Comparison of ENCODE assay signal across 12 cellular contexts in the genomic region with DNA sequence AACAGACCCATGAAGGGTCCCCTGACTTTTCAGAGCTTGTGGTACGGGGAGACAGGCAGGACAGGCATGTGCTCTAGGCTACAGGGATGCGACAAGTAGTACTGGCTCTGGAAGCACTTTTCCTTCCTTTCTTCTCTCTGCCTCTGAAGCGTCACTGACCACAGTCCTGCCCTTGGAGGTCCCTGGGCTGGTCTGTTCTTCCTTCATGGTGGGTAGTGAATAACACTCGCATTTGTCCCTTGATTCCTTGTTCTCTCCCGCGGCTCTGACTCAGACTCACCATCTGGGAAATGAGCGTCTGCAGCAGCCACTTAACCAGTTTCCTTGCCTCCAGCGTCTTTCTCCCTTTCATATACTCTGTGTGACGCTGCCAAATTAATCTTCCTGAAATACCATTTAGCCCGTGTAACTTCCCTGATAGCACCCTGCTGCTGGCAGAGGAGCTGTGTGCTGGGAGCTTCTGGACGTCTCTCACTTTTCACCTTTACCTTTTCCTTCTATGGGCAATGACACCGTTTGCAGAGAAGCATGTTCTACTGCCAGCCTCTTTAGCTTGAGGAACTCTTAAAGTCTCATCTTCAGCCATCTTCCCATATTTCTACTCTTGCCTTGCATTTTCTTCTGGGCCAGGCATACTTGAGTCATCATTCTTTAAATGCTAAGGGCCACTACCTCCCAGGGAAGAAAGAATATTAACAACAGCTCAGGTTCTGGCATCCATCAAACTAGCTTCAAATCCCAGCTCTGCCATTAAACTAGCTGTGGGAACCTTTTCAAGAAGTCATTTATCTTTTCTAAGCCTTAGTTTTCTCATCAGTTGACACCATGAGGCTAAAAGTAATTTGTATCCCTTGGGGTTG. TPM values are rescaled to one million over a fixed set of nuclear protein-coding genes. Genes with fewer than 3 reads are reported as not detected.
DNase-seq lines count a peak whose midpoint lies in the region; ATAC-seq, FAIRE-seq and TF ChIP-seq lines count a peak whose summit lies in the region.
"Had no signal": no experiment of that assay in that cellular context is flagged by ENCODE, and none has a peak within 500 bp of the region (broad histone marks: within the 10 kb centered on the region; RNA-seq: fewer than 3 reads in every experiment).

No MANE protein-coding gene starts in this region.

- intact Hi-C loops in HCT116 (cut with micrococcal nuclease), result no loop called here
- intact Hi-C loops in left ventricle myocardium inferior (cut with micrococcal nuclease), result no loop called here
- intact Hi-C loops in Caco-2 (cut with micrococcal nuclease; ENCODE audit: unreplicated experiment), result no loop called here

- H3K9me3 Mint-ChIP-seq in astrocyte (ENCODE audit: unreplicated experiment), result no peaks in the 10 kb centered on the region
- H3K9me3 Mint-ChIP-seq in Caco-2 (ENCODE audit: unreplicated experiment), result no peaks in the 10 kb centered on the region
- H3K9me3 Mint-ChIP-seq: nephron had no signal

- CTCF ChIA-PET in HCT116 (lab: Charles Lee) (interaction anchor here (1.0 kb wide), 1 partner anchor 66 kb away, joined by 3 read pairs; no protein-coding TSS in a partner anchor), Caco-2 (lab: Charles Lee) (no interaction called here)

- H3K4me3 Mint-ChIP-seq in astrocyte (ENCODE audit: unreplicated experiment), result no peak overlapping the region
- H3K4me3 Mint-ChIP-seq in Caco-2 (ENCODE audit: unreplicated experiment), result no peak overlapping the region
- H3K4me3 Mint-ChIP-seq: nephron had no signal

- H3K9me2 ChIP-seq in HCT116 (ENCODE audit: insufficient read depth), result no peaks in the 10 kb centered on the region

- TF ChIP-seq RAD21 in HCT116 (IDR thresholded peaks at IDR 0.05; ENCODE audit: low read depth), result no peak

- RAD21 ChIA-PET in HCT116 (lab: Charles Lee; ENCODE audit: low non-redundant PET in 1 of 2, low total read pairs in 2 of 2, uncharacterized antibody in 2 of 2, unreplicated experiment in 2 of 2), result no interaction called here

- H3K27ac Mint-ChIP-seq in astrocyte (ENCODE audit: unreplicated experiment) (peak overlapping the region; percentile 75), Caco-2 (ENCODE audit: unreplicated experiment) (no peak overlapping the region)
- H3K27ac Mint-ChIP-seq: nephron had no signal

- H3K36me3 Mint-ChIP-seq in astrocyte (ENCODE audit: low read depth, unreplicated experiment) (peaks cover 23% of the 10 kb centered on the region), Caco-2 (ENCODE audit: insufficient read depth, unreplicated experiment) (no peaks in the 10 kb centered on the region)

- H3K9ac ChIP-seq in HCT116 (ENCODE audit: low read length) (no peak overlapping the region), astrocyte (ENCODE audit: low read length) (peak overlapping the region; percentile 75)

- TF ChIP-seq CTCF in HCT116 (IDR thresholded peaks at IDR 0.05 in 2 of 3, conservative IDR thresholded peaks at IDR 0.05 in 1 of 3; ENCODE audit: borderline replicate concordance in 1 of 3, insufficient read depth in 1 of 3, low read depth in 2 of 3, low read length in 2 of 3) (no peak), astrocyte (IDR thresholded peaks at IDR 0.05; ENCODE audit: insufficient read depth, low read depth, low read length) (no peak), left ventricle myocardium inferior (IDR thresholded peaks at IDR 0.05; ENCODE audit: borderline replicate concordance) (no peak), Caco-2 (IDR thresholded peaks at IDR 0.05; ENCODE audit: insufficient read depth in 1 of 2, low read depth in 1 of 2, low read length in 1 of 2, severe bottlenecking in 1 of 2, unreplicated experiment in 1 of 2) (no peak)

- no peak overlapping the region for H3K4me3 ChIP-seq in HCT116 (replicated peaks in 1 of 2; ENCODE audit: low read depth in 1 of 2, low read length in 2 of 2)
- peak overlapping the region; percentile 41 for H3K4me3 ChIP-seq in astrocyte (ENCODE audit: insufficient read depth, low read depth, low read length)
- H3K4me3 ChIP-seq in left ventricle myocardium inferior, result no peak overlapping the region
- no peak overlapping the region for H3K4me3 ChIP-seq in skin epidermis
- no peak overlapping the region for H3K4me3 ChIP-seq in Caco-2 (ENCODE audit: low read depth, low read length)

- DNase-seq in HCT116 (ENCODE audit: low read depth, low spot score) (peak; percentile 27), astrocyte (ENCODE audit: low read depth) (peak; percentile 98), left ventricle myocardium inferior (no peak), pons (ENCODE audit: low spot score) (no peak), Caco-2 (no peak)
- no peak for DNase-seq in stimulated activated CD4-positive, alpha-beta T cell treated with anti-CD3 and anti-CD28 coated beads, Interleukin-4, amount 100 ng/mL, for 24 hours
- DNase-seq: activated CD8-positive, alpha-beta memory T cell treated with anti-CD3 and anti-CD28 coated beads, Interleukin-2, amount 50 U/mL, for 48 hours; effector CD4-positive, alpha-beta T cell; GOT3 had no signal

- H3K79me2 ChIP-seq in HCT116 (ENCODE audit: insufficient read depth, low read length), result no peaks in the 10 kb centered on the region
- no peaks in the 10 kb centered on the region for H3K79me2 ChIP-seq in astrocyte (ENCODE audit: insufficient read depth, low read length)

- H3K4me2 ChIP-seq in HCT116 (ENCODE audit: low read length) (peak overlapping the region; percentile 41), astrocyte (ENCODE audit: low read length) (peak overlapping the region; percentile 77)

- H3K9me3 ChIP-seq in HCT116 (ENCODE audit: control insufficient read depth in 1 of 2, insufficient read depth in 1 of 2, low read depth in 1 of 2, low read length in 2 of 2) (no peaks in the 10 kb centered on the region), astrocyte (ENCODE audit: insufficient read depth, low read depth, low read length) (no peaks in the 10 kb centered on the region), left ventricle myocardium inferior (replicated peaks) (no peaks in the 10 kb centered on the region), Caco-2 (no peaks in the 10 kb centered on the region)

- TF ChIP-seq POLR2A in HCT116 (IDR thresholded peaks at IDR 0.05; ENCODE audit: borderline replicate concordance, extremely low read depth, insufficient read depth, insufficient read length), result no peak

- H3K27me3 Mint-ChIP-seq in astrocyte (ENCODE audit: low read depth, unreplicated experiment) (no peaks in the 10 kb centered on the region), Caco-2 (ENCODE audit: insufficient read depth, unreplicated experiment) (peaks cover 2% of the 10 kb centered on the region)

- H3K4me1 ChIP-seq in HCT116 (ENCODE audit: control insufficient read depth in 1 of 2, insufficient read depth in 2 of 2, low read length in 2 of 2), result peaks cover 0 to 11% of the 10 kb centered on the region in 2 experiments; a peak in 2 of 4 replicates
- peaks cover 9% of the 10 kb centered on the region for H3K4me1 ChIP-seq in astrocyte (ENCODE audit: insufficient read depth, low read length)
- H3K4me1 ChIP-seq in left ventricle myocardium inferior, result no peaks in the 10 kb centered on the region
- no peaks in the 10 kb centered on the region for H3K4me1 ChIP-seq in Caco-2

- BruUV-seq in HCT116 (replicated peaks; lab: Mats Ljungman, UMichigan) (no TSS peak), Caco-2 (replicated peaks; lab: Mats Ljungman, UMichigan) (no TSS peak)

- H3K36me3 ChIP-seq in HCT116 (ENCODE audit: control insufficient read depth in 1 of 2, insufficient read depth in 2 of 2, low read length in 2 of 2) (no peaks in the 10 kb centered on the region), astrocyte (ENCODE audit: insufficient read depth, low read length) (no peaks in the 10 kb centered on the region), left ventricle myocardium inferior (no peaks in the 10 kb centered on the region), Caco-2 (ENCODE audit: control insufficient read depth, insufficient read depth, low read length) (no peaks in the 10 kb centered on the region)

- H2AFZ ChIP-seq in HCT116 (ENCODE audit: low read depth, low read length, poor library complexity, severe bottlenecking) (no peak overlapping the region), astrocyte (ENCODE audit: low read depth, low read length) (peak overlapping the region; percentile 61)

- ATAC-seq in HCT116, result peak; percentile 42
- no peak for ATAC-seq in HG02885 (IDR thresholded peaks at IDR 0.05; ENCODE audit: poor library complexity, unreplicated experiment)

- H4K20me1 ChIP-seq in HCT116 (ENCODE audit: insufficient read depth), result no peaks in the 10 kb centered on the region
- H4K20me1 ChIP-seq in astrocyte (ENCODE audit: insufficient read depth, low read length), result no peaks in the 10 kb centered on the region

- H3K27ac ChIP-seq in HCT116 (ENCODE audit: low read depth, low read length) (no peak overlapping the region), astrocyte (ENCODE audit: low read depth, low read length) (peak overlapping the region; percentile 94), left ventricle myocardium inferior (replicated peaks) (peak overlapping the region; percentile 23), skin epidermis (peak overlapping the region in 20 of 21 experiments; percentile 54 to 95 (median 88))

- H3K4me1 Mint-ChIP-seq in astrocyte (ENCODE audit: low read depth, unreplicated experiment), result peaks cover 15% of the 10 kb centered on the region
- H3K4me1 Mint-ChIP-seq in Caco-2 (ENCODE audit: low read depth, unreplicated experiment), result no peaks in the 10 kb centered on the region
- H3K4me1 Mint-ChIP-seq: nephron had no signal

- POLR2A ChIA-PET in HCT116 (lab: Charles Lee), result interaction anchor here (1.2 kb wide), 1 partner anchor 52 kb away, joined by 3 read pairs; no protein-coding TSS in a partner anchor
- POLR2A ChIA-PET in Caco-2 (lab: Charles Lee), result no interaction called here

- H3K27me3 ChIP-seq in HCT116 (ENCODE audit: insufficient read depth, low read length), result no peaks in the 10 kb centered on the region
- no peaks in the 10 kb centered on the region for H3K27me3 ChIP-seq in astrocyte (ENCODE audit: insufficient read depth, low read length)
- H3K27me3 ChIP-seq in left ventricle myocardium inferior (ENCODE audit: low read depth), result no peaks in the 10 kb centered on the region
- H3K27me3 ChIP-seq in Caco-2 (replicated peaks; ENCODE audit: control insufficient read depth, insufficient read depth, low read length), result no peaks in the 10 kb centered on the region

- peak; percentile 87 for FAIRE-seq in astrocyte (lab: Jason Lieb, UNC)

TF ChIP-seq in HCT116, 20 proteins besides CTCF, POLR2A, EP300 and RAD21 (continues in another document):
- no peak for TF ChIP-seq EGR1 (IDR thresholded peaks at IDR 0.05; ENCODE audit: low read depth)
- 0 out of 2 replicates have a peak, but pooled peaks have one; percentile 22 for TF ChIP-seq SRF (IDR thresholded peaks at IDR 0.05; ENCODE audit: low read depth)

RNA-seq across cellular contexts. Expression of a gene that starts 33.6 kb away (rescaled TPM):
- 5.0 TPM for total RNA-seq in HCT116 (2021; ENCODE audit: unreplicated experiment)
- polyA plus RNA-seq in HCT116 (2012), result 2.7 and 6.4 TPM in 2 replicates
- 35.5 and 49.7 TPM in 2 replicates for total RNA-seq in astrocyte
- 3.2 TPM for total RNA-seq in left ventricle myocardium inferior
- total RNA-seq in Caco-2 (2022), result 4.3 and 5.6 TPM in 2 replicates

Comparison
In these comparisons a context has a peak if more than half of its experiments do, and no peak if none do; other contexts are left out.
1. DNase-seq: peak in HCT116 (single experiment) and astrocyte (single experiment); none in left ventricle myocardium inferior (single experiment), stimulated activated CD4-positive, alpha-beta T cell treated with anti-CD3 and anti-CD28 coated beads, Interleukin-4, amount 100 ng/mL, for 24 hours (single experiment), pons (single experiment) and Caco-2 (0 of 2).